In the genomic region with DNA sequence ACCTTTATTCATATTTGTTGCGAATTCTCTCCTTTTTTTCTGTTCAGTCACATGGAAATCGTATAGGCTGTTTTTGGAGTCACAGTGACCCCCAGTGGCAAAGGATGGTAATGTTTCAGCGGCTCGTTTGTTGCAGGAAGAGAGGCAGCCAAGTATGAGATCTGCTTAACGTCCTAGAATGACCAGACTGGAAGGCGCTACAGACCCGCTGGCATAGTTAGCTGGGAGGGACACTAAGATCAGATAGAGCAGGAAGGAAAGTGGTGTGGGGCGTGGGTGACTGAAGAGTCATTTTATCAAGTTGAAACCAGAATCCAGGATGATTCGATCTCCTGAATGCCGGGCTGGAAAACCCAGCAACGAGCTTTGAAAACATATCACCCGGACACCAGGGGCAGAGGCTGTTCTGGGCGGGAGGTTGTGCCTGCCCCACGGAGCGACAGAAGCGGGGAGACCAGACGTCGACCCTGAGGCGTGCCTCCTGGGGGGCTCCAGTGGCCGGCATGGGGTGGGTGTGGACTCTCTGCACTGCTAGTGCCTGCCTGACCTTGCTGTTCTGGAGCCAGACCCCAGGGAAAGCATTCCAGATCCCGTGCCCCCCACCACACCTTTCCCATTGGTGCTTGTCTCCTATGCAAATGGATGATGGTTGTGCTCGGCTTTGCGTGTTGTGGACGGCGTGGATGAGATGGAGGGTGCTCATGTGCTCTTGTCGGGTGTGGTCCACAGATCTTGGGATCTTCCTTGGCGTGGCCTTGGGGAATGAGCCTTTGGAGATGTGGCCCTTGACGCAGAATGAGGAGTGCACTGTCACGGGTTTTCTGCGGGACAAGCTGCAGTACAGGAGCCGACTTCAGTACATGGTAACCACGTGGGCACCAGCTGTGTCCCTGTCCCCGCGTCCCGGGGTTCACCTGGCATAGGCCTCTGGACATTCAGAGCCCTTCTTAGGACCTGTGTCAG, we compare ENCODE assay signal across 8 cellular contexts. TPM values are rescaled to one million over a fixed set of nuclear protein-coding genes. Genes with fewer than 3 reads are reported as not detected.
A peak's percentile ranks its signal among the peaks of the same experiment; 100 is the strongest.
DNase-seq lines count a peak whose midpoint lies in the region; ATAC-seq and TF ChIP-seq lines count a peak whose summit lies in the region.

No MANE protein-coding gene starts in this region.

- peak overlapping the region in 1 of 2 experiments; percentile 22; a peak in 1 of 4 replicates for H3K4me3 ChIP-seq in HCT116 (replicated peaks in 1 of 2; ENCODE audit: low read depth in 1 of 2, low read length in 2 of 2)

- no peak overlapping the region for H3K4me3 Mint-ChIP-seq in CD4-positive, alpha-beta T cell

- peak overlapping the region; percentile 33; the same call in 1 of the 2 replicates for H3K9ac ChIP-seq in HCT116 (ENCODE audit: low read length)

- H3K9me2 ChIP-seq in HCT116 (ENCODE audit: insufficient read depth) = no peaks in the 10 kb centered on the region

- no TSS peak for BruUV-seq in HCT116 (replicated peaks; lab: Mats Ljungman, UMichigan)

- peak overlapping the region; percentile 60 for H3K4me2 ChIP-seq in HCT116 (ENCODE audit: low read length)

- RAD21 ChIA-PET in HCT116 (lab: Charles Lee; ENCODE audit: low non-redundant PET in 1 of 2, low total read pairs in 2 of 2, uncharacterized antibody in 2 of 2, unreplicated experiment in 2 of 2) = interaction anchor here in 1 of 2 experiments (0.7 to 1.0 kb wide), 2 partner anchors 117 to 274 kb away, joined by 3 to 4 read pairs; no protein-coding TSS in a partner anchor

- POLR2A ChIA-PET in CD4-positive, alpha-beta T cell (lab: Charles Lee) = no interaction called here
- POLR2A ChIA-PET in HCT116 (lab: Charles Lee) = no interaction called here

- peaks cover 4% of the 10 kb centered on the region for H3K4me1 Mint-ChIP-seq in CD4-positive, alpha-beta T cell (ENCODE audit: low read depth)

- peaks cover 0 to 8% of the 10 kb centered on the region in 2 experiments; a peak in 2 of 4 replicates for H3K4me1 ChIP-seq in HCT116 (ENCODE audit: control insufficient read depth in 1 of 2, insufficient read depth in 2 of 2, low read length in 2 of 2)

- no peaks in the 10 kb centered on the region for H4K20me1 ChIP-seq in HCT116 (ENCODE audit: insufficient read depth)

- peak; percentile 98 for TF ChIP-seq RAD21 in HCT116 (IDR thresholded peaks at IDR 0.05; ENCODE audit: low read depth)

- peak; percentile 88 for TF ChIP-seq CTCF in CD4-positive, alpha-beta T cell (IDR thresholded peaks at IDR 0.05)
- TF ChIP-seq CTCF in HCT116 (IDR thresholded peaks at IDR 0.05 in 2 of 3, conservative IDR thresholded peaks at IDR 0.05 in 1 of 3; ENCODE audit: borderline replicate concordance in 1 of 3, insufficient read depth in 1 of 3, low read depth in 2 of 3, low read length in 2 of 3) = peak; percentile 82 to 93 (median 91)

- no peaks in the 10 kb centered on the region for H3K36me3 Mint-ChIP-seq in CD4-positive, alpha-beta T cell (ENCODE audit: low read depth)

- no peaks in the 10 kb centered on the region for H3K9me3 Mint-ChIP-seq in CD4-positive, alpha-beta T cell

- H3K9me3 ChIP-seq in CD4-positive, alpha-beta T cell (ENCODE audit: control insufficient read depth, low read length) = no peaks in the 10 kb centered on the region
- no peaks in the 10 kb centered on the region for H3K9me3 ChIP-seq in HCT116 (ENCODE audit: control insufficient read depth in 1 of 2, insufficient read depth in 1 of 2, low read depth in 1 of 2, low read length in 2 of 2)

- H3K27me3 ChIP-seq in CD4-positive, alpha-beta T cell (ENCODE audit: control insufficient read depth, insufficient read depth, low read length) = no peaks in the 10 kb centered on the region
- H3K27me3 ChIP-seq in HCT116 (ENCODE audit: insufficient read depth, low read length) = no peaks in the 10 kb centered on the region

- no peak overlapping the region for H3K27ac ChIP-seq in CD4-positive, alpha-beta T cell (ENCODE audit: low read depth, low read length)
- no peak overlapping the region for H3K27ac ChIP-seq in HCT116 (ENCODE audit: low read depth, low read length)

- peak; percentile 60 to 80 (median 74) for DNase-seq in CD4-positive, alpha-beta T cell
- DNase-seq in HCT116 (ENCODE audit: low read depth, low spot score) = peak; percentile 67
- peak; percentile 30 for DNase-seq in NCI-H345 treated with DMSO at 0.1 percent for 48 hours (lab: John Stamatoyannopoulos, UW; ENCODE audit: unreplicated experiment)
- DNase-seq in activated CD4-positive, alpha-beta T cell treated with anti-CD3 and anti-CD28 coated beads for 1 hour = peak; percentile 65
- peak; percentile 81 for DNase-seq in cerebellum (ENCODE audit: low spot score)
- DNase-seq in left colon = peak; percentile 61 to 78
- DNase-seq in stimulated activated CD4-positive, alpha-beta T cell treated with anti-CD3 and anti-CD28 coated beads, Interleukin-1b, Interleukin-23, amount 100 ng/mL, for 4 hours (ENCODE audit: low read depth in 2 of 2) = peak; percentile 61 to 73

- no peaks in the 10 kb centered on the region for H3K79me2 ChIP-seq in HCT116 (ENCODE audit: insufficient read depth, low read length)

- CTCF ChIA-PET in CD4-positive, alpha-beta T cell (lab: Charles Lee) = interaction anchor here (0.6 to 0.7 kb wide), 4 partner anchors 114 to 124 kb away, joined by 3 read pairs; no protein-coding TSS in a partner anchor
- CTCF ChIA-PET in HCT116 (lab: Charles Lee) = interaction anchor here (0.7 to 4.4 kb wide), 6 partner anchors 117 to 706 kb away, joined by 3 to 43 read pairs (median 5); no protein-coding TSS in a partner anchor

- H3K27me3 Mint-ChIP-seq in CD4-positive, alpha-beta T cell = no peaks in the 10 kb centered on the region

- peak overlapping the region; percentile 88 for H2AFZ ChIP-seq in HCT116 (ENCODE audit: low read depth, low read length, poor library complexity, severe bottlenecking)

- peak; percentile 92 for ATAC-seq in CD4-positive, alpha-beta T cell (ENCODE audit: poor library complexity)
- ATAC-seq in HCT116 (peak; percentile 86), left colon (peak; percentile 88), HG02759 (IDR thresholded peaks at IDR 0.05; ENCODE audit: unreplicated experiment) (no peak)

- H3K27ac Mint-ChIP-seq in CD4-positive, alpha-beta T cell = no peak overlapping the region

- intact Hi-C loops in CD4-positive, alpha-beta T cell (cut with DNase I, micrococcal nuclease) = loop anchor here (1.0 to 10.0 kb wide), 8 partner anchors 117 to 1259 kb away; no protein-coding TSS in a partner anchor
- intact Hi-C loops in HCT116 (cut with micrococcal nuclease) (loop anchor here (1.0 to 10.0 kb wide), 5 partner anchors 117 to 857 kb away; partner anchors contain the start of genes COG4 and SF3B3), left colon (cut with DNase I, micrococcal nuclease) (loop anchor here (10.0 kb wide), 2 partner anchors 129 to 289 kb away; partner anchors contain the start of genes COG4 (in 1 of the 2) and SF3B3 (in 1 of the 2))

- H3K36me3 ChIP-seq in HCT116 (ENCODE audit: control insufficient read depth in 1 of 2, insufficient read depth in 2 of 2, low read length in 2 of 2) = no peaks in the 10 kb centered on the region

- TF ChIP-seq POLR2A in HCT116 (IDR thresholded peaks at IDR 0.05; ENCODE audit: borderline replicate concordance, extremely low read depth, insufficient read depth, insufficient read length) = no peak

TF ChIP-seq in HCT116, 20 proteins besides CTCF, POLR2A, EP300 and RAD21:
- TF ChIP-seq FOSL1 (IDR thresholded peaks at IDR 0.05; ENCODE audit: low read depth) = no peak
- peak; percentile 44 for TF ChIP-seq TCF7L2 (IDR thresholded peaks at IDR 0.05; ENCODE audit: borderline replicate concordance, extremely low read depth, insufficient read depth, insufficient read length)

RNA-seq across cellular contexts. Expression of gene IL34, which starts 7.7 kb away (rescaled TPM):
- total RNA-seq in CD4-positive, alpha-beta T cell = under 1 TPM; 0.84 to 0.88 TPM
- total RNA-seq in HCT116 (2021; ENCODE audit: unreplicated experiment) (not detected), cerebellum (4.1 TPM), left colon (1 to 10 TPM in 1 of 2 donors, under 1 TPM in 1; 0.89 to 1.5 TPM)
- 0.15 TPM in 1 of 2 replicates, not detected in the other for polyA plus RNA-seq in HCT116 (2012)

RNA-seq across cellular contexts. Expression of gene MTSS2, which starts 31.8 kb away (rescaled TPM):
- total RNA-seq in CD4-positive, alpha-beta T cell = 10 to 100 TPM; 15.4 to 16.4 TPM
- 41.8 TPM for total RNA-seq in HCT116 (2021; ENCODE audit: unreplicated experiment)
- 48.7 and 53.1 TPM in 2 replicates for polyA plus RNA-seq in HCT116 (2012)
- 49.0 TPM for total RNA-seq in cerebellum
- total RNA-seq in left colon = 10 to 100 TPM; 21.5 to 28.3 TPM

Comparison
In these comparisons a context has a peak if more than half of its experiments do, and no peak if none do; other contexts are left out.
1. DNase-seq: peak in every context shown above with its lines; median percentile 81 in cerebellum; 74 in CD4-positive, alpha-beta T cell; 70 in left colon; 67 in HCT116; 67 in stimulated activated CD4-positive, alpha-beta T cell treated with anti-CD3 and anti-CD28 coated beads, Interleukin-1b, Interleukin-23, amount 100 ng/mL, for 4 hours; 65 in activated CD4-positive, alpha-beta T cell treated with anti-CD3 and anti-CD28 coated beads for 1 hour; 30 in NCI-H345 treated with DMSO at 0.1 percent for 48 hours.